Comparison of ENCODE assay signal across 22 cellular contexts in genomic region chr10:117788911-117789310, GRCh38.
"Had no signal": no experiment of that assay in that cellular context is flagged by ENCODE, and none has a peak within 500 bp of the region (broad histone marks: within the 10 kb centered on the region; RNA-seq: fewer than 3 reads in every experiment).

No MANE protein-coding gene starts in this region.

- H3K4me1 ChIP-seq: SJSA1 had no signal

- H3K9me3 ChIP-seq: SJSA1 had no signal

- DNase-seq: KBM-7, MV-4-11, NCI-H1048, NCI-H1105 treated with DMSO at 0.1 percent for 48 hours, NCI-H1417 treated with DMSO at 0.1 percent for 48 hours, NCI-H146, NCI-H1694 treated with DMSO at 0.1 percent for 48 hours, NCI-H1930, NCI-H2081, NCI-H2107, NCI-H2171, NCI-H226, NCI-H446, NCI-H510A, NCI-H524 treated with DMSO at 0.1 percent for 48 hours, NCI-H69, NCI-H774, Right ventricle myocardium superior, RPMI8226, SIG-M5 had no signal

- H3K4me3 ChIP-seq: SJSA1, SK-N-MC had no signal

- H3K27me3 ChIP-seq: SJSA1 had no signal

- H3K27ac ChIP-seq: SJSA1, SK-N-MC had no signal

- H3K36me3 ChIP-seq: SJSA1 had no signal
